8 cellular contexts compared by ENCODE assay signal in the genomic region with DNA sequence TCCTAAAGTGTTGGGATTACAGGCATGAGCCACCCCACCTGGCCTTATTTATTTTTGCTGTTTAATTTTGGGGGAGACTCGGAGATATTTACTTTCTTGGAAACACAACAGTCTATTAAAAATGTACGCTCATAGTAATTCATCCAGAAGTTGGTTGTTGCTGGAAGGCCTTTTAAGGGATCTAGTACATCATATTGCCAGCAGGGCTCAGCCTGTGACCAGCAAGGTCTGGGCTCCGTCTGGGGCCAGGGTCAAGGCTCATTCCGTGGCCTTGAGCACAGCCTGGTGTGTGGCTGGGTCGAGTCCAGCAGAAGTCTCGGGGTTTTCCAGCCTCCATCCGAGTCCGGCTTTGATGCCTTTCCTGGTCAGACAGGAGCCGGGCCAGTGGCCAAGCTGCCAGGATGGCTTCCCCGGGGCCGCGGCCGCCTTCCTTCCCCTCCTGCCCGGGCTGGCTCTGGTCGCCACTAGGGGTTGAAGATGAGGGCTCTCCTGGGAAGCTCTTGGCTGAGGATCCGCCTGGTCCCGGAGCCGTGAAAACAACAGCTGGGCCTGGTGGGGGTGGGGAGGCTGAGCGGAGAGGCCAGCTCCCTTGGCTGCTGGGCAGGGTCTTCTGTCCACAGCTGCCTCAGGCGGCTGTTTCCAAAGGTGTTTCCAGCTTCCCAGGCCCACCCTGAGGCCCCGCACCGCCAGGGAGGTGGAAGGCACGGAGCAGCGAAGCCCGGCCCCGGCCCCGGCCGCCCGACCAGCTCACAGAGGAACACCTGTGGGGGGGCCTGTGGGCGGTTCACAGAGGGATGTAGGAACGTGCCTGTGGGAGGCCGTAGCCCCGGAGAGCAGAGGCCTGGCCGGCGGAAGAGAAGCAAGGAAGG. TPM values are rescaled to one million over a fixed set of nuclear protein-coding genes. Genes with fewer than 3 reads are reported as not detected.
DNase-seq lines count a peak whose midpoint lies in the region; ATAC-seq and TF ChIP-seq lines count a peak whose summit lies in the region.

No MANE protein-coding gene starts in this region.

- intact Hi-C loops in esophagus squamous epithelium (cut with DNase I): no loop called here

- DNase-seq in AG09309 (ENCODE audit: low read depth) (no peak), NCI-H2196 treated with DMSO at 0.1 percent for 48 hours (lab: John Stamatoyannopoulos, UW; ENCODE audit: unreplicated experiment) (peak; percentile 56), esophagus squamous epithelium (lab: John Stamatoyannopoulos, UW) (no peak), myocyte (ENCODE audit: low read depth) (peak; percentile 89), activated gamma-delta T cell treated with Interleukin-2 at 50 U/mL for 16 hours (no peak)
- no peak for DNase-seq in activated naive CD4-positive, alpha-beta T cell treated with Interleukin-2 at 50 U/mL for 16 hours

- ATAC-seq in HG03135 (IDR thresholded peaks at IDR 0.05; ENCODE audit: unreplicated experiment) (no peak), HG03095 (IDR thresholded peaks at IDR 0.05; ENCODE audit: unreplicated experiment) (no peak)

- H3K36me3 ChIP-seq in esophagus squamous epithelium: no peaks in the 10 kb centered on the region

- H3K27me3 ChIP-seq in esophagus squamous epithelium: peaks cover 0 to 30% (median 0%) of the 10 kb centered on the region in 4 donors

- peak overlapping the region; percentile 93 to 97 (median 96) for H3K27ac ChIP-seq in esophagus squamous epithelium

- H3K4me1 ChIP-seq in esophagus squamous epithelium: peaks cover 51 to 98% (median 68%) of the 10 kb centered on the region in 3 donors

- 17 to 18% methylated on average over 5 to 11 of the region's 35 CpGs for WGBS in esophagus squamous epithelium, 2 donors

- H3K9me3 ChIP-seq in esophagus squamous epithelium: no peaks in the 10 kb centered on the region

- TF ChIP-seq POLR2A in esophagus squamous epithelium (IDR thresholded peaks at IDR 0.05): peak in 1 of 4 donors; percentile 7

- peak; percentile 21 for TF ChIP-seq CTCF in AG09309 (IDR thresholded peaks at IDR 0.05; ENCODE audit: control insufficient read depth, insufficient read depth, low read depth, low read length, missing control alignments)
- TF ChIP-seq CTCF in esophagus squamous epithelium (IDR thresholded peaks at IDR 0.05): peak in 3 of 6 experiments; percentile 19 to 34 (median 31)

- H3K4me3 ChIP-seq in AG09309 (ENCODE audit: control insufficient read depth, low read depth, low read length): no peak overlapping the region
- H3K4me3 ChIP-seq in esophagus squamous epithelium: peak overlapping the region in 3 of 4 donors; percentile 15 to 50 (median 22)

RNA-seq across cellular contexts. Expression of a gene that starts 5.1 kb away (rescaled TPM):
- total RNA-seq in esophagus squamous epithelium (10 to 100 TPM; 20.0 to 55.0 (median 34.6) TPM), myocyte (0.52 and 1.0 TPM in 2 replicates)
- polyA plus RNA-seq in myocyte (2012): 1.2 TPM

RNA-seq across cellular contexts. Expression of a gene that starts 9.3 kb away (rescaled TPM):
- total RNA-seq in esophagus squamous epithelium (10 to 100 TPM in 2 of 4 donors, 1 to 10 TPM in 2; 4.7 to 28.3 (median 14.4) TPM), myocyte (not detected in 2 replicates)
- not detected for polyA plus RNA-seq in myocyte (2012)

RNA-seq across cellular contexts. Expression of a gene that starts 19.1 kb away (rescaled TPM):
- under 1 TPM; under 0.01 to 1.00 (median 0.28) TPM for total RNA-seq in esophagus squamous epithelium
- total RNA-seq in myocyte: not detected in 2 replicates
- polyA plus RNA-seq in myocyte (2012): 0.30 TPM

RNA-seq across cellular contexts. Expression of a gene that starts 23.3 kb away (rescaled TPM):
- 100 to 1,000 TPM in 3 of 4 donors, 10 to 100 TPM in 1; 98.0 to 157 (median 116) TPM for total RNA-seq in esophagus squamous epithelium
- total RNA-seq in myocyte: 113 TPM in 2 replicates
- 172 TPM for polyA plus RNA-seq in myocyte (2012)

RNA-seq across cellular contexts. Expression of a gene that starts 31.2 kb away (rescaled TPM):
- total RNA-seq in esophagus squamous epithelium: 100 to 1,000 TPM in 2 of 4 donors, 10 to 100 TPM in 2; 42.5 to 213 (median 104) TPM
- total RNA-seq in myocyte: 185 and 228 TPM in 2 replicates
- polyA plus RNA-seq in myocyte (2012): 161 TPM

Comparison
In these comparisons a context has a peak if more than half of its experiments do, and no peak if none do; other contexts are left out.
1. DNase-seq: peak in NCI-H2196 treated with DMSO at 0.1 percent for 48 hours (single experiment) and myocyte (single experiment); none in AG09309 (single experiment), esophagus squamous epithelium (single experiment), activated gamma-delta T cell treated with Interleukin-2 at 50 U/mL for 16 hours (single experiment) and activated naive CD4-positive, alpha-beta T cell treated with Interleukin-2 at 50 U/mL for 16 hours (single experiment).
2. RNA of a gene that starts 5.1 kb away (total RNA-seq): 20.0 to 55.0 TPM in esophagus squamous epithelium; 0.52 to 1.0 TPM in myocyte; every median in the first group is over 10 times any median in the second.